Comparison of ENCODE assay signal across 1 cellular context in genomic region chrX:129905787-129906580, GRCh38.
TF ChIP-seq lines count a peak whose summit lies in the region.

A gene with protein sequence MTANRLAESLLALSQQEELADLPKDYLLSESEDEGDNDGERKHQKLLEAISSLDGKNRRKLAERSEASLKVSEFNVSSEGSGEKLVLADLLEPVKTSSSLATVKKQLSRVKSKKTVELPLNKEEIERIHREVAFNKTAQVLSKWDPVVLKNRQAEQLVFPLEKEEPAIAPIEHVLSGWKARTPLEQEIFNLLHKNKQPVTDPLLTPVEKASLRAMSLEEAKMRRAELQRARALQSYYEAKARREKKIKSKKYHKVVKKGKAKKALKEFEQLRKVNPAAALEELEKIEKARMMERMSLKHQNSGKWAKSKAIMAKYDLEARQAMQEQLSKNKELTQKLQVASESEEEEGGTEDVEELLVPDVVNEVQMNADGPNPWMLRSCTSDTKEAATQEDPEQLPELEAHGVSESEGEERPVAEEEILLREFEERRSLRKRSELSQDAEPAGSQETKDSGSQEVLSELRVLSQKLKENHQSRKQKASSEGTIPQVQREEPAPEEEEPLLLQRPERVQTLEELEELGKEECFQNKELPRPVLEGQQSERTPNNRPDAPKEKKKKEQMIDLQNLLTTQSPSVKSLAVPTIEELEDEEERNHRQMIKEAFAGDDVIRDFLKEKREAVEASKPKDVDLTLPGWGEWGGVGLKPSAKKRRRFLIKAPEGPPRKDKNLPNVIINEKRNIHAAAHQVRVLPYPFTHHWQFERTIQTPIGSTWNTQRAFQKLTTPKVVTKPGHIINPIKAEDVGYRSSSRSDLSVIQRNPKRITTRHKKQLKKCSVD (plus strand): TSS chrX:129906164. CDS start chrX:129906211, 47 bp downstream.

TF ChIP-seq in HepG2, 621 proteins besides CTCF, POLR2A, EP300 and RAD21 (continued from another document and continues in another):
- TF ChIP-seq, protein P1, sequence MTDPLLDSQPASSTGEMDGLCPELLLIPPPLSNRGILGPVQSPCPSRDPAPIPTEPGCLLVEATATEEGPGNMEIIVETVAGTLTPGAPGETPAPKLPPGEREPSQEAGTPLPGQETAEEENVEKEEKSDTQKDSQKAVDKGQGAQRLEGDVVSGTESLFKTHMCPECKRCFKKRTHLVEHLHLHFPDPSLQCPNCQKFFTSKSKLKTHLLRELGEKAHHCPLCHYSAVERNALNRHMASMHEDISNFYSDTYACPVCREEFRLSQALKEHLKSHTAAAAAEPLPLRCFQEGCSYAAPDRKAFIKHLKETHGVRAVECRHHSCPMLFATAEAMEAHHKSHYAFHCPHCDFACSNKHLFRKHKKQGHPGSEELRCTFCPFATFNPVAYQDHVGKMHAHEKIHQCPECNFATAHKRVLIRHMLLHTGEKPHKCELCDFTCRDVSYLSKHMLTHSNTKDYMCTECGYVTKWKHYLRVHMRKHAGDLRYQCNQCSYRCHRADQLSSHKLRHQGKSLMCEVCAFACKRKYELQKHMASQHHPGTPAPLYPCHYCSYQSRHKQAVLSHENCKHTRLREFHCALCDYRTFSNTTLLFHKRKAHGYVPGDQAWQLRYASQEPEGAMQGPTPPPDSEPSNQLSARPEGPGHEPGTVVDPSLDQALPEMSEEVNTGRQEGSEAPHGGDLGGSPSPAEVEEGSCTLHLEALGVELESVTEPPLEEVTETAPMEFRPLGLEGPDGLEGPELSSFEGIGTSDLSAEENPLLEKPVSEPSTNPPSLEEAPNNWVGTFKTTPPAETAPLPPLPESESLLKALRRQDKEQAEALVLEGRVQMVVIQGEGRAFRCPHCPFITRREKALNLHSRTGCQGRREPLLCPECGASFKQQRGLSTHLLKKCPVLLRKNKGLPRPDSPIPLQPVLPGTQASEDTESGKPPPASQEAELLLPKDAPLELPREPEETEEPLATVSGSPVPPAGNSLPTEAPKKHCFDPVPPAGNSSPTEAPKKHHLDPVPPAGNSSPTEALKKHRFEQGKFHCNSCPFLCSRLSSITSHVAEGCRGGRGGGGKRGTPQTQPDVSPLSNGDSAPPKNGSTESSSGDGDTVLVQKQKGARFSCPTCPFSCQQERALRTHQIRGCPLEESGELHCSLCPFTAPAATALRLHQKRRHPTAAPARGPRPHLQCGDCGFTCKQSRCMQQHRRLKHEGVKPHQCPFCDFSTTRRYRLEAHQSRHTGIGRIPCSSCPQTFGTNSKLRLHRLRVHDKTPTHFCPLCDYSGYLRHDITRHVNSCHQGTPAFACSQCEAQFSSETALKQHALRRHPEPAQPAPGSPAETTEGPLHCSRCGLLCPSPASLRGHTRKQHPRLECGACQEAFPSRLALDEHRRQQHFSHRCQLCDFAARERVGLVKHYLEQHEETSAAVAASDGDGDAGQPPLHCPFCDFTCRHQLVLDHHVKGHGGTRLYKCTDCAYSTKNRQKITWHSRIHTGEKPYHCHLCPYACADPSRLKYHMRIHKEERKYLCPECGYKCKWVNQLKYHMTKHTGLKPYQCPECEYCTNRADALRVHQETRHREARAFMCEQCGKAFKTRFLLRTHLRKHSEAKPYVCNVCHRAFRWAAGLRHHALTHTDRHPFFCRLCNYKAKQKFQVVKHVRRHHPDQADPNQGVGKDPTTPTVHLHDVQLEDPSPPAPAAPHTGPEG (CRISPR knock-in tag; IDR thresholded peaks at IDR 0.05): 0 out of 2 replicates have a peak, but pooled peaks have one; percentile 24
- peak; percentile 77; the same call in 1 of the 2 replicates for TF ChIP-seq ZZZ3 (CRISPR knock-in tag; IDR thresholded peaks at IDR 0.05; ENCODE audit: borderline replicate concordance)
- TF ChIP-seq MAZ (IDR thresholded peaks at IDR 0.05; ENCODE audit: borderline replicate concordance, low read depth, low read length): no peak
- TF ChIP-seq MAZ (CRISPR knock-in tag; IDR thresholded peaks at IDR 0.05; ENCODE audit: low read depth): peak; percentile 49; the same call in 1 of the 2 replicates
- peak; percentile 89 for TF ChIP-seq THAP11 (CRISPR knock-in tag; IDR thresholded peaks at IDR 0.05)
- TF ChIP-seq ZNF367 (CRISPR knock-in tag; IDR thresholded peaks at IDR 0.05; ENCODE audit: borderline replicate concordance): no peak
- TF ChIP-seq, protein P2, sequence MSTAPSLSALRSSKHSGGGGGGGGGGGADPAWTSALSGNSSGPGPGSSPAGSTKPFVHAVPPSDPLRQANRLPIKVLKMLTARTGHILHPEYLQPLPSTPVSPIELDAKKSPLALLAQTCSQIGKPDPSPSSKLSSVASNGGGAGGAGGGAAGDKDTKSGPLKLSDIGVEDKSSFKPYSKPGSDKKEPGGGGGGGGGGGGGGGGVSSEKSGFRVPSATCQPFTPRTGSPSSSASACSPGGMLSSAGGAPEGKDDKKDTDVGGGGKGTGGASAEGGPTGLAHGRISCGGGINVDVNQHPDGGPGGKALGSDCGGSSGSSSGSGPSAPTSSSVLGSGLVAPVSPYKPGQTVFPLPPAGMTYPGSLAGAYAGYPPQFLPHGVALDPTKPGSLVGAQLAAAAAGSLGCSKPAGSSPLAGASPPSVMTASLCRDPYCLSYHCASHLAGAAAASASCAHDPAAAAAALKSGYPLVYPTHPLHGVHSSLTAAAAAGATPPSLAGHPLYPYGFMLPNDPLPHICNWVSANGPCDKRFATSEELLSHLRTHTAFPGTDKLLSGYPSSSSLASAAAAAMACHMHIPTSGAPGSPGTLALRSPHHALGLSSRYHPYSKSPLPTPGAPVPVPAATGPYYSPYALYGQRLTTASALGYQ (CRISPR knock-in tag; IDR thresholded peaks at IDR 0.05): 0 out of 2 replicates have a peak, but pooled peaks have one; percentile 42
- TF ChIP-seq, protein P3, sequence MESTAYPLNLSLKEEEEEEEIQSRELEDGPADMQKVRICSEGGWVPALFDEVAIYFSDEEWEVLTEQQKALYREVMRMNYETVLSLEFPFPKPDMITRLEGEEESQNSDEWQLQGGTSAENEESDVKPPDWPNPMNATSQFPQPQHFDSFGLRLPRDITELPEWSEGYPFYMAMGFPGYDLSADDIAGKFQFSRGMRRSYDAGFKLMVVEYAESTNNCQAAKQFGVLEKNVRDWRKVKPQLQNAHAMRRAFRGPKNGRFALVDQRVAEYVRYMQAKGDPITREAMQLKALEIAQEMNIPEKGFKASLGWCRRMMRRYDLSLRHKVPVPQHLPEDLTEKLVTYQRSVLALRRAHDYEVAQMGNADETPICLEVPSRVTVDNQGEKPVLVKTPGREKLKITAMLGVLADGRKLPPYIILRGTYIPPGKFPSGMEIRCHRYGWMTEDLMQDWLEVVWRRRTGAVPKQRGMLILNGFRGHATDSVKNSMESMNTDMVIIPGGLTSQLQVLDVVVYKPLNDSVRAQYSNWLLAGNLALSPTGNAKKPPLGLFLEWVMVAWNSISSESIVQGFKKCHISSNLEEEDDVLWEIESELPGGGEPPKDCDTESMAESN (CRISPR knock-in tag; conservative IDR thresholded peaks at IDR 0.05): 0 out of 2 replicates have a peak, but pooled peaks have one; percentile 49
- peak; percentile 66; the same call in 1 of the 2 replicates for TF ChIP-seq TBX2 (CRISPR knock-in tag; IDR thresholded peaks at IDR 0.05; ENCODE audit: borderline replicate concordance)
- TF ChIP-seq YEATS2 (CRISPR knock-in tag; IDR thresholded peaks at IDR 0.05; ENCODE audit: borderline replicate concordance): peak; percentile 82; the same call in 1 of the 2 replicates
- peak; percentile 53; the same call in 1 of the 2 replicates for TF ChIP-seq BORCS8-MEF2B (CRISPR knock-in tag; IDR thresholded peaks at IDR 0.05)
- TF ChIP-seq ZNF574 (CRISPR knock-in tag; IDR thresholded peaks at IDR 0.05): peak; percentile 67
- no peak for TF ChIP-seq RCOR2 (CRISPR knock-in tag; IDR thresholded peaks at IDR 0.05)
- TF ChIP-seq NAIF1 (CRISPR knock-in tag; IDR thresholded peaks at IDR 0.05; ENCODE audit: borderline replicate concordance): peak; percentile 96
- TF ChIP-seq CCDC6 (CRISPR knock-in tag; IDR thresholded peaks at IDR 0.05): 0 out of 2 replicates have a peak, but pooled peaks have one; percentile 34
- TF ChIP-seq, protein P4, sequence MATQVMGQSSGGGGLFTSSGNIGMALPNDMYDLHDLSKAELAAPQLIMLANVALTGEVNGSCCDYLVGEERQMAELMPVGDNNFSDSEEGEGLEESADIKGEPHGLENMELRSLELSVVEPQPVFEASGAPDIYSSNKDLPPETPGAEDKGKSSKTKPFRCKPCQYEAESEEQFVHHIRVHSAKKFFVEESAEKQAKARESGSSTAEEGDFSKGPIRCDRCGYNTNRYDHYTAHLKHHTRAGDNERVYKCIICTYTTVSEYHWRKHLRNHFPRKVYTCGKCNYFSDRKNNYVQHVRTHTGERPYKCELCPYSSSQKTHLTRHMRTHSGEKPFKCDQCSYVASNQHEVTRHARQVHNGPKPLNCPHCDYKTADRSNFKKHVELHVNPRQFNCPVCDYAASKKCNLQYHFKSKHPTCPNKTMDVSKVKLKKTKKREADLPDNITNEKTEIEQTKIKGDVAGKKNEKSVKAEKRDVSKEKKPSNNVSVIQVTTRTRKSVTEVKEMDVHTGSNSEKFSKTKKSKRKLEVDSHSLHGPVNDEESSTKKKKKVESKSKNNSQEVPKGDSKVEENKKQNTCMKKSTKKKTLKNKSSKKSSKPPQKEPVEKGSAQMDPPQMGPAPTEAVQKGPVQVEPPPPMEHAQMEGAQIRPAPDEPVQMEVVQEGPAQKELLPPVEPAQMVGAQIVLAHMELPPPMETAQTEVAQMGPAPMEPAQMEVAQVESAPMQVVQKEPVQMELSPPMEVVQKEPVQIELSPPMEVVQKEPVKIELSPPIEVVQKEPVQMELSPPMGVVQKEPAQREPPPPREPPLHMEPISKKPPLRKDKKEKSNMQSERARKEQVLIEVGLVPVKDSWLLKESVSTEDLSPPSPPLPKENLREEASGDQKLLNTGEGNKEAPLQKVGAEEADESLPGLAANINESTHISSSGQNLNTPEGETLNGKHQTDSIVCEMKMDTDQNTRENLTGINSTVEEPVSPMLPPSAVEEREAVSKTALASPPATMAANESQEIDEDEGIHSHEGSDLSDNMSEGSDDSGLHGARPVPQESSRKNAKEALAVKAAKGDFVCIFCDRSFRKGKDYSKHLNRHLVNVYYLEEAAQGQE (IDR thresholded peaks at IDR 0.05; ENCODE audit: borderline replicate concordance in 1 of 2, low read depth in 1 of 2, low read length in 2 of 2): peak in 1 of 2 experiments; percentile 8; a peak in 1 of 4 replicates
- TF ChIP-seq, protein P5, sequence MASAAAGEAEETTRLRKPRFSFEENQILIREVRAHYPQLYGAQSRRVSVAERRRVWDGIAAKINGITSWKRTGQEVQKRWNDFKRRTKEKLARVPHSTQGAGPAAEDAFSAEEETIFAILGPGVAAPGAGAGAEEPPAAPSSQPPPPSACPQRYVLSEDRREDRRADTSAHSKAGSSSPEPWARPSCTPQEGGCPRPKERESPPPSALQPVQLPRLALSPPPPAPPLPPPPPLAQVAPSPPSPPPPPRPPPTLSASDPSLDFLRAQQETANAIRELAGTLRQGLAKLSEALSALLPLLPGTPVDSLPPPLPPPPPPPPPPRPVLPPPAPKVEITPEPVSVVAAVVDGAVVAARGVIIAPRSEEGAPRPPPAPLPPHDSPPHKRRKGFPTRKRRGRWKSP (CRISPR knock-in tag; IDR thresholded peaks at IDR 0.05): 0 out of 2 replicates have a peak, but pooled peaks have one; percentile 32
- TF ChIP-seq CREM (IDR thresholded peaks at IDR 0.05): peak; percentile 93
- no peak for TF ChIP-seq CREM (CRISPR knock-in tag; IDR thresholded peaks at IDR 0.05)
- TF ChIP-seq NFE2L2 (IDR thresholded peaks at IDR 0.05; ENCODE audit: low read length): no peak
- no peak for TF ChIP-seq KLF6 (CRISPR knock-in tag; IDR thresholded peaks at IDR 0.05)
- TF ChIP-seq, protein P6, sequence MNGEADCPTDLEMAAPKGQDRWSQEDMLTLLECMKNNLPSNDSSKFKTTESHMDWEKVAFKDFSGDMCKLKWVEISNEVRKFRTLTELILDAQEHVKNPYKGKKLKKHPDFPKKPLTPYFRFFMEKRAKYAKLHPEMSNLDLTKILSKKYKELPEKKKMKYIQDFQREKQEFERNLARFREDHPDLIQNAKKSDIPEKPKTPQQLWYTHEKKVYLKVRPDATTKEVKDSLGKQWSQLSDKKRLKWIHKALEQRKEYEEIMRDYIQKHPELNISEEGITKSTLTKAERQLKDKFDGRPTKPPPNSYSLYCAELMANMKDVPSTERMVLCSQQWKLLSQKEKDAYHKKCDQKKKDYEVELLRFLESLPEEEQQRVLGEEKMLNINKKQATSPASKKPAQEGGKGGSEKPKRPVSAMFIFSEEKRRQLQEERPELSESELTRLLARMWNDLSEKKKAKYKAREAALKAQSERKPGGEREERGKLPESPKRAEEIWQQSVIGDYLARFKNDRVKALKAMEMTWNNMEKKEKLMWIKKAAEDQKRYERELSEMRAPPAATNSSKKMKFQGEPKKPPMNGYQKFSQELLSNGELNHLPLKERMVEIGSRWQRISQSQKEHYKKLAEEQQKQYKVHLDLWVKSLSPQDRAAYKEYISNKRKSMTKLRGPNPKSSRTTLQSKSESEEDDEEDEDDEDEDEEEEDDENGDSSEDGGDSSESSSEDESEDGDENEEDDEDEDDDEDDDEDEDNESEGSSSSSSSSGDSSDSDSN (CRISPR knock-in tag; IDR thresholded peaks at IDR 0.05): peak; percentile 25; the same call in 1 of the 2 replicates
- TF ChIP-seq KAT8 (CRISPR knock-in tag; IDR thresholded peaks at IDR 0.05): peak; percentile 94
- 0 out of 2 replicates have a peak, but pooled peaks have one; percentile 6 for TF ChIP-seq FOXO1 (CRISPR knock-in tag; IDR thresholded peaks at IDR 0.05)
- TF ChIP-seq, protein P7, sequence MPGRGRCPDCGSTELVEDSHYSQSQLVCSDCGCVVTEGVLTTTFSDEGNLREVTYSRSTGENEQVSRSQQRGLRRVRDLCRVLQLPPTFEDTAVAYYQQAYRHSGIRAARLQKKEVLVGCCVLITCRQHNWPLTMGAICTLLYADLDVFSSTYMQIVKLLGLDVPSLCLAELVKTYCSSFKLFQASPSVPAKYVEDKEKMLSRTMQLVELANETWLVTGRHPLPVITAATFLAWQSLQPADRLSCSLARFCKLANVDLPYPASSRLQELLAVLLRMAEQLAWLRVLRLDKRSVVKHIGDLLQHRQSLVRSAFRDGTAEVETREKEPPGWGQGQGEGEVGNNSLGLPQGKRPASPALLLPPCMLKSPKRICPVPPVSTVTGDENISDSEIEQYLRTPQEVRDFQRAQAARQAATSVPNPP (CRISPR knock-in tag; IDR thresholded peaks at IDR 0.05): no peak
- TF ChIP-seq SRY (CRISPR knock-in tag; IDR thresholded peaks at IDR 0.05): 0 out of 2 replicates have a peak, but pooled peaks have one; percentile 49
